In genomic region chr22:32561756-32562155, GRCh38 we compare ENCODE assay signal across 26 cellular contexts.
"Had no signal": no experiment of that assay in that cellular context is flagged by ENCODE, and none has a peak within 500 bp of the region (broad histone marks: within the 10 kb centered on the region; RNA-seq: fewer than 3 reads in every experiment).

No MANE protein-coding gene starts in this region.

- H3K9ac ChIP-seq: SK-N-SH had no signal

- FAIRE-seq: bronchial epithelial cell, endometrium, TTC549 had no signal

- H3K4me3 ChIP-seq: colonic mucosa, heart left ventricle, lung, ovary, sigmoid colon, tibial nerve had no signal

- DNase-seq: activated CD4-positive, alpha-beta T cell treated with anti-CD3 and anti-CD28 coated beads for 4 hours; activated CD4-positive, alpha-beta T cell treated with anti-CD3 and anti-CD28 coated beads, Interleukin-2, amount 50 U/mL, for 4 hours; activated CD8-positive, alpha-beta memory T cell treated with anti-CD3 and anti-CD28 coated beads, Interleukin-2, amount 50 U/mL, for 4 hours; activated naive CD4-positive, alpha-beta T cell; activated T-cell treated with anti-CD3 and anti-CD28 coated beads, Interleukin-2, amount 50 U/mL, for 24 hours; colonic mucosa; effector CD8-positive, alpha-beta T cell; hypothalamus; immature natural killer cell; naive B cell; retina; SK-N-SH; stimulated activated naive CD4-positive, alpha-beta T cell; SW 1271; T-helper 9 cell had no signal

- H3K4me2 ChIP-seq: SK-N-SH had no signal

- ATAC-seq: activated naive CD4-positive, alpha-beta T cell treated with anti-CD3 and anti-CD28 coated beads, Interleukin-2, amount 50 U/mL, for 72 hours; activated T-helper 17 cell treated with anti-CD3 and anti-CD28 coated beads, Interleukin-2, amount 50 U/mL, for 72 hours had no signal

- H3K27ac ChIP-seq: colonic mucosa, ovary, sigmoid colon, VCaP had no signal

- H3K36me3 ChIP-seq: colonic mucosa, heart left ventricle, ovary, sigmoid colon, tibial nerve had no signal

- H3K27me3 ChIP-seq: colonic mucosa, heart left ventricle, ovary, sigmoid colon, tibial nerve had no signal

- H3K9me3 ChIP-seq: colonic mucosa, heart left ventricle, ovary, sigmoid colon, SK-N-SH, tibial nerve had no signal
